Comparison of ENCODE assay signal across 8 cellular contexts in genomic region chr10:3780056-3780765, GRCh38. TPM values are rescaled to one million over a fixed set of nuclear protein-coding genes. Genes with fewer than 3 reads are reported as not detected.
DNase-seq lines count a peak whose midpoint lies in the region; ATAC-seq, FAIRE-seq and TF ChIP-seq lines count a peak whose summit lies in the region.

No MANE protein-coding gene starts in this region.

- H2AK5ac ChIP-seq in H9 (ENCODE audit: insufficient read length, low read length): no peak overlapping the region

- peaks cover 7% of the 10 kb centered on the region for H3K79me1 ChIP-seq in H9 (ENCODE audit: insufficient read depth, low read depth, low read length, poor library complexity, severe bottlenecking)

- peaks cover 29% of the 10 kb centered on the region; the same call in 1 of the 2 replicates for H3K79me2 ChIP-seq in H9 (ENCODE audit: insufficient read depth, low read length)

- H3K14ac ChIP-seq in H9 (ENCODE audit: insufficient read depth, low read length): no peak overlapping the region; the same call in 1 of the 2 replicates

- H4K5ac ChIP-seq in H9 (ENCODE audit: insufficient read length, low read depth, low read length): no peak overlapping the region

- H3K27me3 Mint-ChIP-seq in H9 (ENCODE audit: low read depth): no peaks in the 10 kb centered on the region; the same call in 1 of the 2 replicates
- no peaks in the 10 kb centered on the region for H3K27me3 Mint-ChIP-seq in activated T-helper 2 cell treated with anti-CD3 and anti-CD28 coated beads, Interferon-gamma antibody, Interleukin-2, Interleukin-4, amounts not matched to agents 10 μg/mL and 5 μg/mL and 100 μg/mL, durations not matched to agents 14 hours and 24 hours and 36 hours (ENCODE audit: low read depth)

- H3K9ac ChIP-seq in H9 (ENCODE audit: extremely low read depth, insufficient read length, low read length): no peak overlapping the region

- peaks cover 9% of the 10 kb centered on the region; the same call in 1 of the 2 replicates for H3K4me1 ChIP-seq in H9 (ENCODE audit: insufficient read depth, low read length)
- H3K4me1 ChIP-seq in small intestine (ENCODE audit: control insufficient read depth in 2 of 2, insufficient read depth in 1 of 2, low read depth in 1 of 2, low read length in 1 of 2): peaks cover 6 to 15% of the 10 kb centered on the region in 2 donors

- peak overlapping the region in 1 of 2 experiments; percentile 17; a peak in 1 of 5 replicates for H3K4me3 Mint-ChIP-seq in H9
- H3K4me3 Mint-ChIP-seq in activated T-helper 2 cell treated with anti-CD3 and anti-CD28 coated beads, Interferon-gamma antibody, Interleukin-2, Interleukin-4, amounts not matched to agents 10 μg/mL and 5 μg/mL and 100 μg/mL, durations not matched to agents 14 hours and 24 hours and 36 hours (ENCODE audit: low read depth): peak overlapping the region; percentile 85

- H3K23ac ChIP-seq in H9 (ENCODE audit: insufficient read length, low read depth, low read length): no peak overlapping the region

- H3T11ph ChIP-seq in H9 (ENCODE audit: low read length): no peak overlapping the region

- ATAC-seq in left colon (no peak), GM18517 (IDR thresholded peaks at IDR 0.05; ENCODE audit: unreplicated experiment) (no peak)

- no peak overlapping the region for H2BK5ac ChIP-seq in H9 (ENCODE audit: insufficient read length, low read length)

- TF ChIP-seq CTCF in H9 (conservative IDR thresholded peaks at IDR 0.05): no peak

- H3K23me2 ChIP-seq in H9 (ENCODE audit: insufficient read length, low read depth, low read length, poor library complexity, severe bottlenecking): peaks cover 17% of the 10 kb centered on the region

- H3K18ac ChIP-seq in H9 (ENCODE audit: insufficient read length, low read depth, low read length): no peak overlapping the region

- H4K8ac ChIP-seq in H9 (replicated peaks; ENCODE audit: insufficient read length, low read depth, low read length): no peak overlapping the region

- H2BK12ac ChIP-seq in H9 (ENCODE audit: insufficient read length, low read depth, low read length): no peak overlapping the region

- FAIRE-seq in small intestine (lab: Jason Lieb, UNC): no peak

- no peak overlapping the region for H4K91ac ChIP-seq in H9 (ENCODE audit: insufficient read length, low read depth, low read length)

- H3K36me3 Mint-ChIP-seq in H9 (ENCODE audit: insufficient read depth in 1 of 3, low read depth in 3 of 3): peaks cover 63 to 74% (median 68%) of the 10 kb centered on the region in 3 experiments
- H3K36me3 Mint-ChIP-seq in activated T-helper 2 cell treated with anti-CD3 and anti-CD28 coated beads, Interferon-gamma antibody, Interleukin-2, Interleukin-4, amounts not matched to agents 10 μg/mL and 5 μg/mL and 100 μg/mL, durations not matched to agents 14 hours and 24 hours and 36 hours (ENCODE audit: low read depth): peaks cover 92% of the 10 kb centered on the region

- DNase-seq in H9: peak; percentile 23
- no peak for DNase-seq in activated T-helper 2 cell treated with anti-CD3 and anti-CD28 coated beads, Interferon-gamma antibody, Interleukin-2, Interleukin-4, amounts not matched to agents 10 μg/mL and 5 μg/mL and 100 μg/mL, durations not matched to agents 14 hours and 24 hours and 36 hours (ENCODE audit: low spot score)
- DNase-seq in glomerular visceral epithelial cell (ENCODE audit: extremely low spot score): peak; percentile 86
- DNase-seq in small intestine: no peak
- no peak for DNase-seq in retina
- DNase-seq in NCI-H345 treated with DMSO at 0.1 percent for 48 hours (lab: John Stamatoyannopoulos, UW; ENCODE audit: unreplicated experiment): no peak
- no peak for DNase-seq in left colon

- no peak overlapping the region for H2AFZ ChIP-seq in H9 (ENCODE audit: low read length)

- no peak overlapping the region for H3K4ac ChIP-seq in H9 (ENCODE audit: low read depth, low read length)

- peaks cover 25 to 38% of the 10 kb centered on the region in 2 donors for H3K36me3 ChIP-seq in small intestine (ENCODE audit: control insufficient read depth in 2 of 2, insufficient read depth in 2 of 2, low read length in 2 of 2)

- H2BK120ac ChIP-seq in H9 (ENCODE audit: low read depth, low read length, poor library complexity, severe bottlenecking): no peak overlapping the region

- H3K4me3 ChIP-seq in small intestine (ENCODE audit: low read depth in 1 of 2, low read length in 2 of 2): peak overlapping the region; percentile 21 to 98

- H3K4me1 Mint-ChIP-seq in H9: peaks cover 42 to 50% of the 10 kb centered on the region in 2 experiments
- H3K4me1 Mint-ChIP-seq in activated T-helper 2 cell treated with anti-CD3 and anti-CD28 coated beads, Interferon-gamma antibody, Interleukin-2, Interleukin-4, amounts not matched to agents 10 μg/mL and 5 μg/mL and 100 μg/mL, durations not matched to agents 14 hours and 24 hours and 36 hours (ENCODE audit: low read depth): peaks cover 60% of the 10 kb centered on the region

- H3K27ac ChIP-seq in H9 (ENCODE audit: insufficient read length, low read depth, low read length) (no peak overlapping the region), small intestine (ENCODE audit: low read depth in 1 of 2, low read length in 1 of 2) (peak overlapping the region; percentile 100)

- no CpG with 5 or more reads among the region's 17 CpGs for WGBS in H9 (ENCODE audit: extremely low coverage, insufficient read length, low lambda C conversion rate)
- 53 to 73% (median 65%) methylated on average over 17 of the region's 17 CpGs for WGBS in small intestine, 3 donors

- H3K9me3 Mint-ChIP-seq in H9: peaks cover 0 to 5% of the 10 kb centered on the region in 2 experiments; a peak in 3 of 5 replicates
- no peaks in the 10 kb centered on the region for H3K9me3 Mint-ChIP-seq in activated T-helper 2 cell treated with anti-CD3 and anti-CD28 coated beads, Interferon-gamma antibody, Interleukin-2, Interleukin-4, amounts not matched to agents 10 μg/mL and 5 μg/mL and 100 μg/mL, durations not matched to agents 14 hours and 24 hours and 36 hours

- H2BK15ac ChIP-seq in H9 (ENCODE audit: low read depth, low read length): no peak overlapping the region

- intact Hi-C loops in activated T-helper 2 cell treated with anti-CD3 and anti-CD28 coated beads, Interferon-gamma antibody, Interleukin-2, Interleukin-4, amounts not matched to agents 10 μg/mL and 5 μg/mL and 100 μg/mL, durations not matched to agents 14 hours and 24 hours and 36 hours (cut with micrococcal nuclease): loop anchor here (5.0 kb wide), 1 partner anchor 38 kb away; no protein-coding TSS in a partner anchor
- intact Hi-C loops in left colon (cut with DNase I, micrococcal nuclease): loop anchor here in 1 of 2 donors (10.0 kb wide), 1 partner anchor 985 kb away; no protein-coding TSS in a partner anchor

- no peak overlapping the region for H2BK20ac ChIP-seq in H9 (ENCODE audit: low read depth, low read length, poor library complexity, severe bottlenecking)

- no peaks in the 10 kb centered on the region for H3K27me3 ChIP-seq in H9 (ENCODE audit: insufficient read depth, low read length)
- H3K27me3 ChIP-seq in small intestine (ENCODE audit: control insufficient read depth in 2 of 2, insufficient read depth in 2 of 2, low read length in 2 of 2): no peaks in the 10 kb centered on the region

- H4K20me1 ChIP-seq in H9 (ENCODE audit: control insufficient read depth, insufficient read depth, insufficient read length): peaks cover 3% of the 10 kb centered on the region

- H3K27ac Mint-ChIP-seq in H9: peak overlapping the region in 2 of 3 experiments; percentile 13 to 76; a peak in 2 of 7 replicates
- H3K27ac Mint-ChIP-seq in activated T-helper 2 cell treated with anti-CD3 and anti-CD28 coated beads, Interferon-gamma antibody, Interleukin-2, Interleukin-4, amounts not matched to agents 10 μg/mL and 5 μg/mL and 100 μg/mL, durations not matched to agents 14 hours and 24 hours and 36 hours: peak overlapping the region; percentile 73

- H3K4me2 ChIP-seq in H9 (ENCODE audit: insufficient read depth, insufficient read length, low read length): no peak overlapping the region

- H3K9me3 ChIP-seq in H9 (ENCODE audit: control insufficient read depth, low read depth, low read length) (no peaks in the 10 kb centered on the region), small intestine (ENCODE audit: control insufficient read depth, low read depth) (no peaks in the 10 kb centered on the region)

- H3K56ac ChIP-seq in H9 (ENCODE audit: insufficient read length, low read depth, low read length): no peak overlapping the region

RNA-seq across cellular contexts. Expression of gene KLF6, which starts 4.8 kb away (rescaled TPM):
- total RNA-seq in H9 (2021) (19.3 and 20.9 TPM in 2 replicates), left colon (100 to 1,000 TPM; 359 to 434 TPM)
- 126 and 129 TPM in 2 replicates for total RNA-seq in activated T-helper 2 cell treated with anti-CD3 and anti-CD28 coated beads, Interferon-gamma antibody, Interleukin-2, Interleukin-4, amounts not matched to agents 10 μg/mL and 5 μg/mL and 100 μg/mL, durations not matched to agents 14 hours and 24 hours and 36 hours
- 10 to 100 TPM; 47.3 to 97.7 (median 63.0) TPM for polyA plus RNA-seq in small intestine

Comparison
In these comparisons a context has a peak if more than half of its experiments do, and no peak if none do; other contexts are left out.
1. DNase-seq: peak in H9 (single experiment) and glomerular visceral epithelial cell (single experiment); none in activated T-helper 2 cell treated with anti-CD3 and anti-CD28 coated beads, Interferon-gamma antibody, Interleukin-2, Interleukin-4, amounts not matched to agents 10 μg/mL and 5 μg/mL and 100 μg/mL, durations not matched to agents 14 hours and 24 hours and 36 hours (single experiment), small intestine (single experiment), retina (single experiment), NCI-H345 treated with DMSO at 0.1 percent for 48 hours (single experiment) and left colon (0 of 2).